10 cellular contexts compared by ENCODE assay signal in genomic region chr6:27812078-27812804, GRCh38.
DNase-seq lines count a peak whose midpoint lies in the region; ATAC-seq and TF ChIP-seq lines count a peak whose summit lies in the region.
"Had no signal": no experiment of that assay in that cellular context is flagged by ENCODE, and none has a peak within 500 bp of the region (broad histone marks: within the 10 kb centered on the region; RNA-seq: fewer than 3 reads in every experiment).

No MANE protein-coding gene starts in this region.

- no peak for DNase-seq in activated T-cell treated with anti-CD3 and anti-CD28 coated beads, Interleukin-2, amount 50 U/mL, for 72 hours
- DNase-seq in activated T-cell treated with anti-CD3 and anti-CD28 coated beads, Interleukin-2, amount 50 U/mL, for 1 hour, result no peak
- no peak for DNase-seq in WTC11 (ENCODE audit: low spot score)
- DNase-seq in neuronal stem cell (ENCODE audit: low spot score), result no peak
- no peak for DNase-seq in tibial artery
- no peak for DNase-seq in WERI-Rb-1
- DNase-seq in AG20443 (ENCODE audit: low spot score), result no peak
- DNase-seq: glutamatergic neuron, NCI-H187 had no signal

- POLR2A ChIA-PET in WTC11 (lab: Charles Lee), result interaction anchor here (0.6 to 10.5 kb wide), 20 partner anchors 9 to 1779 kb away, joined by 3 to 434 read pairs (median 20); a partner anchor contains a TSS

- H3K36me3 ChIP-seq in KMS-11 (ENCODE audit: insufficient read depth) (no peaks in the 10 kb centered on the region), neuronal stem cell (replicated peaks in 1 of 2; ENCODE audit: control insufficient read depth in 2 of 2, insufficient read depth in 2 of 2, low read length in 2 of 2) (no peaks in the 10 kb centered on the region), tibial artery (no peaks in the 10 kb centered on the region), WERI-Rb-1 (no peaks in the 10 kb centered on the region)

- H3K79me1 ChIP-seq in neuronal stem cell (ENCODE audit: low read depth, low read length), result peaks cover 4% of the 10 kb centered on the region

- WGBS in neuronal stem cell (ENCODE audit: extremely low coverage in 2 of 2, insufficient read length in 2 of 2, insufficient replicate concordance in 1 of 2), 2 donors, result no CpG with 5 or more reads among the region's 6 CpGs

- peaks cover 72% of the 10 kb centered on the region for H3K4me1 Mint-ChIP-seq in activated T-cell treated with anti-CD3 and anti-CD28 coated beads, Interleukin-2, amount 50 U/mL, for 72 hours (ENCODE audit: low read depth)
- peaks cover 49% of the 10 kb centered on the region for H3K4me1 Mint-ChIP-seq in WTC11

- H3K18ac ChIP-seq in neuronal stem cell (ENCODE audit: low read length), result no peak overlapping the region

- no peak overlapping the region for H2BK5ac ChIP-seq in neuronal stem cell (ENCODE audit: low read length)

- peak overlapping the region; percentile 99 for H3K27ac Mint-ChIP-seq in activated T-cell treated with anti-CD3 and anti-CD28 coated beads, Interleukin-2, amount 50 U/mL, for 72 hours
- peak overlapping the region; percentile 94 for H3K27ac Mint-ChIP-seq in WTC11

- H4K20me1 ChIP-seq in KMS-11 (ENCODE audit: insufficient read depth), result no peaks in the 10 kb centered on the region; the same call in 1 of the 2 replicates

- intact Hi-C loops in tibial artery (cut with DNase I; ENCODE audit: low total_unique reads), result no loop called here

- peak overlapping the region; percentile 58 to 61 for H3K4me3 Mint-ChIP-seq in activated T-cell treated with anti-CD3 and anti-CD28 coated beads, Interleukin-2, amount 50 U/mL, for 72 hours
- peak overlapping the region; percentile 58 for H3K4me3 Mint-ChIP-seq in WTC11

- H3K4me3 ChIP-seq in KMS-11 (IDR thresholded peaks at IDR 0.05; ENCODE audit: insufficient read depth, low read depth, low read length) (no peak overlapping the region), neuronal stem cell (ENCODE audit: low read length in 2 of 2) (no peak overlapping the region), tibial artery (no peak overlapping the region), WERI-Rb-1 (ENCODE audit: low read depth, low read length) (no peak overlapping the region)

- TF ChIP-seq CTCF in KMS-11 (conservative IDR thresholded peaks at IDR 0.05; ENCODE audit: low read depth, low read length), result no peak
- TF ChIP-seq CTCF in WTC11 (IDR thresholded peaks at IDR 0.05), result no peak
- no peak for TF ChIP-seq CTCF in tibial artery (IDR thresholded peaks at IDR 0.05)
- no peak for TF ChIP-seq CTCF in WERI-Rb-1 (IDR thresholded peaks at IDR 0.05; ENCODE audit: low read depth, low read length)

- peaks cover 32% of the 10 kb centered on the region for H3K4me1 ChIP-seq in KMS-11 (ENCODE audit: low read depth, poor library complexity, severe bottlenecking)
- H3K4me1 ChIP-seq in neuronal stem cell (ENCODE audit: control insufficient read depth in 2 of 2, insufficient read depth in 1 of 2, low read depth in 1 of 2, low read length in 2 of 2), result peaks cover 2 to 7% of the 10 kb centered on the region in 2 donors
- H3K4me1 ChIP-seq in tibial artery, result peaks cover 0 to 24% (median 13%) of the 10 kb centered on the region in 4 donors

- no peak overlapping the region for H3K14ac ChIP-seq in neuronal stem cell (ENCODE audit: low read length)

- no peak overlapping the region for H2BK12ac ChIP-seq in neuronal stem cell (ENCODE audit: low read length)

- H3K9me3 ChIP-seq in neuronal stem cell (replicated peaks in 1 of 2; ENCODE audit: control insufficient read depth in 2 of 2, insufficient read depth in 1 of 2, low read depth in 1 of 2, low read length in 2 of 2), result no peaks in the 10 kb centered on the region
- no peaks in the 10 kb centered on the region for H3K9me3 ChIP-seq in tibial artery
- H3K9me3 ChIP-seq in WERI-Rb-1 (ENCODE audit: severe bottlenecking), result peaks cover 7% of the 10 kb centered on the region

- no peak overlapping the region for H4K8ac ChIP-seq in neuronal stem cell (ENCODE audit: low read depth, low read length)

- H3K27ac ChIP-seq in KMS-11 (peak overlapping the region; percentile 93; the same call in 1 of the 2 replicates), neuronal stem cell (replicated peaks; ENCODE audit: low read length) (peak overlapping the region; percentile 75), tibial artery (no peak overlapping the region), WERI-Rb-1 (no peak overlapping the region)

- H3K4ac ChIP-seq in neuronal stem cell (ENCODE audit: low read length), result no peak overlapping the region

- no peak overlapping the region for H2AFZ ChIP-seq in KMS-11 (ENCODE audit: low read depth)
- no peak overlapping the region for H2AFZ ChIP-seq in neuronal stem cell (ENCODE audit: low read length)

- no peak overlapping the region for H2BK15ac ChIP-seq in neuronal stem cell (ENCODE audit: low read length)

- no peaks in the 10 kb centered on the region for H3K27me3 ChIP-seq in KMS-11 (ENCODE audit: insufficient read depth, low read depth)
- H3K27me3 ChIP-seq in neuronal stem cell (ENCODE audit: control insufficient read depth in 3 of 3, insufficient read depth in 3 of 3, low read depth in 1 of 3, low read length in 3 of 3), result no peaks in the 10 kb centered on the region
- peaks cover 0 to 5% of the 10 kb centered on the region in 2 donors for H3K27me3 ChIP-seq in tibial artery
- H3K27me3 ChIP-seq in WERI-Rb-1 (ENCODE audit: insufficient read depth, low read depth, severe bottlenecking), result no peaks in the 10 kb centered on the region

- H3K9me3 Mint-ChIP-seq in activated T-cell treated with anti-CD3 and anti-CD28 coated beads, Interleukin-2, amount 50 U/mL, for 72 hours, result no peaks in the 10 kb centered on the region
- H3K9me3 Mint-ChIP-seq in WTC11, result no peaks in the 10 kb centered on the region

- no peak overlapping the region for H2AK5ac ChIP-seq in neuronal stem cell (ENCODE audit: low read depth, low read length)

- no peak overlapping the region for H2BK120ac ChIP-seq in neuronal stem cell (ENCODE audit: low read depth, low read length)

- peaks cover 3 to 7% of the 10 kb centered on the region in 2 donors for H3K36me3 Mint-ChIP-seq in activated T-cell treated with anti-CD3 and anti-CD28 coated beads, Interleukin-2, amount 50 U/mL, for 72 hours (ENCODE audit: insufficient read depth in 2 of 2)
- H3K36me3 Mint-ChIP-seq in WTC11, result peaks cover 7% of the 10 kb centered on the region

- CTCF ChIA-PET in WTC11 (lab: Charles Lee), result interaction anchor here (0.9 kb wide), 1 partner anchor 83 kb away, joined by 6 read pairs; no protein-coding TSS in a partner anchor

- no peaks in the 10 kb centered on the region for H3K27me3 Mint-ChIP-seq in activated T-cell treated with anti-CD3 and anti-CD28 coated beads, Interleukin-2, amount 50 U/mL, for 72 hours (ENCODE audit: low read depth)
- H3K27me3 Mint-ChIP-seq in WTC11 (ENCODE audit: low read depth), result peaks cover 3% of the 10 kb centered on the region

- ATAC-seq in activated T-cell treated with anti-CD3 and anti-CD28 coated beads, Interleukin-2, amount 50 U/mL, for 72 hours (replicated peaks in 1 of 2), result no peak
- ATAC-seq in WTC11, result no peak

- H3K9ac ChIP-seq in KMS-11 (peak overlapping the region; percentile 77; the same call in 1 of the 2 replicates), neuronal stem cell (ENCODE audit: low read depth, low read length, poor library complexity) (no peak overlapping the region)

- no peak overlapping the region for H3K23ac ChIP-seq in neuronal stem cell (ENCODE audit: low read depth, low read length, poor library complexity)

- H3K79me2 ChIP-seq in KMS-11 (ENCODE audit: insufficient read depth, low read depth), result peaks cover 51% of the 10 kb centered on the region

- H4K91ac ChIP-seq in neuronal stem cell (ENCODE audit: low read depth, low read length, poor library complexity), result no peak overlapping the region

- peak overlapping the region; percentile 50 for H3K4me2 ChIP-seq in KMS-11
- H3K4me2 ChIP-seq in neuronal stem cell (ENCODE audit: insufficient read depth, low read length, poor library complexity, severe bottlenecking), result peak overlapping the region; percentile 4

TF ChIP-seq in WTC11, 78 proteins besides CTCF, POLR2A, EP300 and RAD21:
- peak; percentile 50; the same call in 1 of the 2 replicates for TF ChIP-seq NFATC4 (CRISPR knock-in tag; IDR thresholded peaks at IDR 0.05)
- TF ChIP-seq, protein P1, sequence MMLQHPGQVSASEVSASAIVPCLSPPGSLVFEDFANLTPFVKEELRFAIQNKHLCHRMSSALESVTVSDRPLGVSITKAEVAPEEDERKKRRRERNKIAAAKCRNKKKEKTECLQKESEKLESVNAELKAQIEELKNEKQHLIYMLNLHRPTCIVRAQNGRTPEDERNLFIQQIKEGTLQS (CRISPR knock-in tag; conservative IDR thresholded peaks at IDR 0.05), result no peak
- TF ChIP-seq RELA (CRISPR knock-in tag; IDR thresholded peaks at IDR 0.05; ENCODE audit: borderline replicate concordance), result no peak

Comparison
In these comparisons a context has a peak if more than half of its experiments do, and no peak if none do; other contexts are left out.
1. H3K27ac ChIP-seq: peak in KMS-11 (single experiment) and neuronal stem cell (single experiment); none in tibial artery (0 of 2) and WERI-Rb-1 (single experiment).